Comparison of ENCODE assay signal across 8 cellular contexts in the genomic region with DNA sequence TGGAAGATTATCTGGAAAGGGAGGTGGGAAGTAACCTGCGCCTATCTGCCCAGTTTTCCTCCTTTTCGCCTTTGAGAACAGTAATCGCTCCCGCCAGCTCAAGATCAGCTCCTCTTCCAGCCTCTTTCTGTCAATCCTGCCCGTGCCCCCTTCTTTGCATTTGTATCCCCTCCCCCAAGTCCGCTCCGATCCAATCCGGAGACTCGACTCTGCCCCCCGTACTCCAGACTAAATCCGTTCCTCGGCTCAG. TPM values are rescaled to one million over a fixed set of nuclear protein-coding genes. Genes with fewer than 3 reads are reported as not detected.
A peak's percentile ranks its signal among the peaks of the same experiment; 100 is the strongest.
DNase-seq lines count a peak whose midpoint lies in the region; ATAC-seq lines count a peak whose summit lies in the region.

No MANE protein-coding gene starts in this region.

- H3K9me3 ChIP-seq in iPS-20b (ENCODE audit: insufficient read depth, low read depth, low read length) (no peaks in the 10 kb centered on the region), subcutaneous abdominal adipose tissue (ENCODE audit: control insufficient read depth in 5 of 5, low read length in 5 of 5) (no peaks in the 10 kb centered on the region)

- H3K27me3 ChIP-seq in iPS-20b (ENCODE audit: insufficient read depth, low read length), result no peaks in the 10 kb centered on the region
- H3K27me3 ChIP-seq in subcutaneous abdominal adipose tissue (ENCODE audit: control insufficient read depth in 5 of 5, insufficient read depth in 4 of 5, low read length in 5 of 5), result no peaks in the 10 kb centered on the region

- peaks cover 26% of the 10 kb centered on the region for H3K36me3 Mint-ChIP-seq in T-helper 2 cell treated with Interferon-gamma antibody and Interleukin-4, amounts not matched to agents 5 μg/mL and 100 μg/mL, for 36 hours (ENCODE audit: low read depth)
- peaks cover 20% of the 10 kb centered on the region for H3K36me3 Mint-ChIP-seq in activated T-helper 2 cell treated with anti-CD3 and anti-CD28 coated beads, Interferon-gamma antibody, Interleukin-2, Interleukin-4, amounts not matched to agents 10 μg/mL and 5 μg/mL and 100 μg/mL, durations not matched to agents 14 hours and 24 hours and 36 hours (ENCODE audit: low read depth)

- H3K27ac ChIP-seq in iPS-20b (ENCODE audit: low read length) (peak overlapping the region; percentile 60), subcutaneous abdominal adipose tissue (ENCODE audit: low read depth, low read length) (peak overlapping the region; percentile 92)

- no peak for ATAC-seq in GM19452 (IDR thresholded peaks at IDR 0.05; ENCODE audit: unreplicated experiment)
- no peak for ATAC-seq in HG03469 (IDR thresholded peaks at IDR 0.05; ENCODE audit: unreplicated experiment)

- no peak for DNase-seq in T-helper 2 cell treated with Interferon-gamma antibody and Interleukin-4, amounts not matched to agents 5 μg/mL and 100 μg/mL, for 36 hours (ENCODE audit: low spot score)
- DNase-seq in T-helper 2 cell, result no peak
- no peak for DNase-seq in activated T-helper 2 cell treated with anti-CD3 and anti-CD28 coated beads, Interferon-gamma antibody, Interleukin-2, Interleukin-4, amounts not matched to agents 10 μg/mL and 5 μg/mL and 100 μg/mL, durations not matched to agents 14 hours and 24 hours and 36 hours (ENCODE audit: low spot score)
- DNase-seq in OCI-M1 (lab: John Stamatoyannopoulos, UW), result no peak

- H3K4me1 Mint-ChIP-seq in T-helper 2 cell treated with Interferon-gamma antibody and Interleukin-4, amounts not matched to agents 5 μg/mL and 100 μg/mL, for 36 hours (ENCODE audit: low read depth), result peaks cover 35% of the 10 kb centered on the region
- H3K4me1 Mint-ChIP-seq in activated T-helper 2 cell treated with anti-CD3 and anti-CD28 coated beads, Interferon-gamma antibody, Interleukin-2, Interleukin-4, amounts not matched to agents 10 μg/mL and 5 μg/mL and 100 μg/mL, durations not matched to agents 14 hours and 24 hours and 36 hours (ENCODE audit: low read depth), result peaks cover 35% of the 10 kb centered on the region

- no peaks in the 10 kb centered on the region for H3K9me3 Mint-ChIP-seq in T-helper 2 cell treated with Interferon-gamma antibody and Interleukin-4, amounts not matched to agents 5 μg/mL and 100 μg/mL, for 36 hours
- H3K9me3 Mint-ChIP-seq in activated T-helper 2 cell treated with anti-CD3 and anti-CD28 coated beads, Interferon-gamma antibody, Interleukin-2, Interleukin-4, amounts not matched to agents 10 μg/mL and 5 μg/mL and 100 μg/mL, durations not matched to agents 14 hours and 24 hours and 36 hours, result no peaks in the 10 kb centered on the region

- peaks cover 4% of the 10 kb centered on the region; the same call in 1 of the 2 replicates for H3K4me1 ChIP-seq in iPS-20b (ENCODE audit: insufficient read depth, low read length)
- H3K4me1 ChIP-seq in subcutaneous abdominal adipose tissue (ENCODE audit: control insufficient read depth in 5 of 5, insufficient read depth in 5 of 5, low read length in 5 of 5), result peaks cover 9 to 22% (median 20%) of the 10 kb centered on the region in 5 donors

- peak overlapping the region; percentile 96 for H3K27ac Mint-ChIP-seq in T-helper 2 cell treated with Interferon-gamma antibody and Interleukin-4, amounts not matched to agents 5 μg/mL and 100 μg/mL, for 36 hours
- H3K27ac Mint-ChIP-seq in activated T-helper 2 cell treated with anti-CD3 and anti-CD28 coated beads, Interferon-gamma antibody, Interleukin-2, Interleukin-4, amounts not matched to agents 10 μg/mL and 5 μg/mL and 100 μg/mL, durations not matched to agents 14 hours and 24 hours and 36 hours, result peak overlapping the region; percentile 96

- H3K4me3 ChIP-seq in iPS-20b (ENCODE audit: low read length) (peak overlapping the region; percentile 88), subcutaneous abdominal adipose tissue (ENCODE audit: low read depth in 1 of 5, low read length in 5 of 5) (peak overlapping the region; percentile 77 to 98 (median 87))

- H3K27me3 Mint-ChIP-seq in T-helper 2 cell treated with Interferon-gamma antibody and Interleukin-4, amounts not matched to agents 5 μg/mL and 100 μg/mL, for 36 hours (ENCODE audit: low read depth), result no peaks in the 10 kb centered on the region
- no peaks in the 10 kb centered on the region for H3K27me3 Mint-ChIP-seq in activated T-helper 2 cell treated with anti-CD3 and anti-CD28 coated beads, Interferon-gamma antibody, Interleukin-2, Interleukin-4, amounts not matched to agents 10 μg/mL and 5 μg/mL and 100 μg/mL, durations not matched to agents 14 hours and 24 hours and 36 hours (ENCODE audit: low read depth)

- intact Hi-C loops in activated T-helper 2 cell treated with anti-CD3 and anti-CD28 coated beads, Interferon-gamma antibody, Interleukin-2, Interleukin-4, amounts not matched to agents 10 μg/mL and 5 μg/mL and 100 μg/mL, durations not matched to agents 14 hours and 24 hours and 36 hours (cut with micrococcal nuclease), result loop anchor here (1.0 kb wide), 4 partner anchors 21 to 61 kb away; partner anchors contain the start of genes ACTMAP and COQ8B

- peak overlapping the region; percentile 97 for H3K4me3 Mint-ChIP-seq in T-helper 2 cell treated with Interferon-gamma antibody and Interleukin-4, amounts not matched to agents 5 μg/mL and 100 μg/mL, for 36 hours
- peak overlapping the region; percentile 96 for H3K4me3 Mint-ChIP-seq in activated T-helper 2 cell treated with anti-CD3 and anti-CD28 coated beads, Interferon-gamma antibody, Interleukin-2, Interleukin-4, amounts not matched to agents 10 μg/mL and 5 μg/mL and 100 μg/mL, durations not matched to agents 14 hours and 24 hours and 36 hours (ENCODE audit: low read depth)

- H3K36me3 ChIP-seq in iPS-20b (ENCODE audit: insufficient read depth, low read depth, low read length) (no peaks in the 10 kb centered on the region), subcutaneous abdominal adipose tissue (ENCODE audit: control insufficient read depth in 5 of 5, insufficient read depth in 5 of 5, low read length in 5 of 5) (peaks cover 0 to 9% (median 4%) of the 10 kb centered on the region in 5 donors)

- H3K9ac ChIP-seq in iPS-20b (ENCODE audit: low read depth, low read length), result peak overlapping the region; percentile 91
- peak overlapping the region; percentile 38 to 93 (median 79) for H3K9ac ChIP-seq in subcutaneous abdominal adipose tissue (ENCODE audit: low read length in 5 of 5)

RNA-seq across cellular contexts. Expression of gene RAB4B, which starts 0.3 kb away (rescaled TPM):
- 50.1 and 50.4 TPM in 2 replicates for total RNA-seq in activated T-helper 2 cell treated with anti-CD3 and anti-CD28 coated beads, Interferon-gamma antibody, Interleukin-2, Interleukin-4, amounts not matched to agents 10 μg/mL and 5 μg/mL and 100 μg/mL, durations not matched to agents 14 hours and 24 hours and 36 hours

RNA-seq across cellular contexts. Expression of gene MIA, which starts 2.4 kb away (rescaled TPM):
- 0.69 TPM in 1 of 2 replicates, not detected in the other for total RNA-seq in activated T-helper 2 cell treated with anti-CD3 and anti-CD28 coated beads, Interferon-gamma antibody, Interleukin-2, Interleukin-4, amounts not matched to agents 10 μg/mL and 5 μg/mL and 100 μg/mL, durations not matched to agents 14 hours and 24 hours and 36 hours

RNA-seq across cellular contexts. Expression of gene EGLN2, which starts 21.3 kb away (rescaled TPM):
- 98.5 and 104 TPM in 2 replicates for total RNA-seq in activated T-helper 2 cell treated with anti-CD3 and anti-CD28 coated beads, Interferon-gamma antibody, Interleukin-2, Interleukin-4, amounts not matched to agents 10 μg/mL and 5 μg/mL and 100 μg/mL, durations not matched to agents 14 hours and 24 hours and 36 hours

RNA-seq across cellular contexts. Expression of gene SNRPA, which starts 26.7 kb away (rescaled TPM):
- 257 and 267 TPM in 2 replicates for total RNA-seq in activated T-helper 2 cell treated with anti-CD3 and anti-CD28 coated beads, Interferon-gamma antibody, Interleukin-2, Interleukin-4, amounts not matched to agents 10 μg/mL and 5 μg/mL and 100 μg/mL, durations not matched to agents 14 hours and 24 hours and 36 hours

RNA-seq across cellular contexts. Expression of gene ACTMAP, which starts 27.4 kb away (rescaled TPM):
- 13.2 and 14.2 TPM in 2 replicates for total RNA-seq in activated T-helper 2 cell treated with anti-CD3 and anti-CD28 coated beads, Interferon-gamma antibody, Interleukin-2, Interleukin-4, amounts not matched to agents 10 μg/mL and 5 μg/mL and 100 μg/mL, durations not matched to agents 14 hours and 24 hours and 36 hours
